8 cellular contexts compared by ENCODE assay signal in the genomic region with DNA sequence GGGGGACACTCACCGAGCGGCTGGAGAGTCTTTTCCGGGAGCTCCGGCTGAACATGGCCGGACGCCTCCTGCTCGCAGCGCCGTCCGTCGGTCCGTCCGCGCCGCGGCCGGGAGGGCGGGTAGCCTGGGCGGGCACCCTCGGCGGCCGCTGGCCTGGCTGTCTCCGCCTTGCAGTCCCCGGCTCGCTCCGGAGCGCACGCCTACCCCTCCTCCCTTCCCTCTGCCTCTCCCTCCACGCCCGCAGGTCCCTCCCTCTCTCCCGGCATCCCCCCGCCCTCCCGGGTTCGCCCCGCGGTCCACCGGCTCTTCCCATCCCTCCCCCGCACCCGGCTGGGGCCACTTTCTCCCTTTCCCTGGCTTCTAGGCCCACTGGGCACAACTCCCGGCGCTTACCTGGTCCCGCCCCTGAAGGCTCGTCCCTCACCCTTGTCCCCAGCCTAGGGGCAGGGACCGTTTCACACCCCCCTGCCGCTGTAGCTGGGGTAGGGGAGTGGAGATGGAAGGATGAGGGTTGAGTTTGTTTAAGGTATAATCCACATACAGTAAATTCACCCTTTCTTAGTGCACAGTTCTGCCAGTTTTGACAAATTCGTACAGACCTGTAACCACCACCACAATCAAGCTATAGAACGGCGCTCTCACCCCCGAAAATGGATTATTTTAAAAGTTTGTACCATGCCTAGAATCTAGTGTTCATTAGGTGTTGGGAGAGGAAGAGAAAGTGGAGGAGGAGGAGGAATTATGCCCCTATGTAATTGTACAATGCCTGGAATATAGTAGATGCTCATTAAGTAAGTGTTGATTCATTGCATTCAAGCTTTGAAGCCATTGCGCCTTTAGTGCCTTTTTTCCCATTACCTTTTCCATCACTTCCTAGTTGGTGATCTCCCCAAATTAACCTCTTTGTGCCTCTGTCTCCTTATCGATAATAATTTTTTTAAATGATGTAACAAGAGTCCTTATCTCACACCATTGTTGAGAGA.
A peak's percentile ranks its signal among the peaks of the same experiment; 100 is the strongest.
DNase-seq lines count a peak whose midpoint lies in the region; ATAC-seq and TF ChIP-seq lines count a peak whose summit lies in the region.

No MANE protein-coding gene starts in this region.

- no peak overlapping the region for H3K4me3 Mint-ChIP-seq in T-cell

- POLR2A ChIA-PET in T-cell (lab: Charles Lee) = no interaction called here

- H3K27ac ChIP-seq in coronary artery (peak overlapping the region in 1 of 2 donors; percentile 50), Karpas-422 (ENCODE audit: low read length) (no peak overlapping the region)

- no peaks in the 10 kb centered on the region for H3K36me3 ChIP-seq in Karpas-422 (ENCODE audit: insufficient read depth, low read length)

- H3K27me3 ChIP-seq in Karpas-422 (ENCODE audit: low read length) = no peaks in the 10 kb centered on the region

- H3K27ac Mint-ChIP-seq in T-cell = no peak overlapping the region

- DNase-seq in A172 (ENCODE audit: low spot score) = peak; percentile 4
- peak; percentile 58 for DNase-seq in HK-2 (ENCODE audit: unreplicated experiment)
- DNase-seq in coronary artery (ENCODE audit: low spot score) = no peak
- DNase-seq in lower leg skin (ENCODE audit: low spot score in 2 of 2) = no peak
- DNase-seq in stimulated activated naive CD8-positive, alpha-beta T cell treated with anti-CD3 and anti-CD28 coated beads, Interleukin-15, Interleukin-2, amounts not matched to agents 100 U/mL and 50 U/mL, for 24 hours = no peak
- DNase-seq in T-cell = no peak
- DNase-seq in Karpas-422 = no peak

- H3K79me2 ChIP-seq in Karpas-422 (ENCODE audit: low read length) = no peaks in the 10 kb centered on the region

- no peak overlapping the region for H2AFZ ChIP-seq in Karpas-422 (ENCODE audit: low read length)

- H3K9ac ChIP-seq in Karpas-422 (ENCODE audit: low read length) = no peak overlapping the region

- no peaks in the 10 kb centered on the region for H3K9me3 ChIP-seq in Karpas-422 (ENCODE audit: low read length)

- no peaks in the 10 kb centered on the region for H3K36me3 Mint-ChIP-seq in T-cell

- no peaks in the 10 kb centered on the region for H4K20me1 ChIP-seq in Karpas-422 (ENCODE audit: insufficient read depth, low read depth, low read length)

- H3K27me3 Mint-ChIP-seq in T-cell = peaks cover 53 to 67% of the 10 kb centered on the region in 2 donors

- no peak for TF ChIP-seq POLR2A in lower leg skin (IDR thresholded peaks at IDR 0.05)

- 15% methylated on average over 40 to 50 of the region's 51 CpGs for WGBS in lower leg skin, 2 donors

- H3K9me3 Mint-ChIP-seq in T-cell = no peaks in the 10 kb centered on the region

- intact Hi-C loops in lower leg skin (cut with DNase I; ENCODE audit: low total_unique reads) = no loop called here

- H3K4me1 Mint-ChIP-seq in T-cell = no peaks in the 10 kb centered on the region

- no peak overlapping the region for H3K4me2 ChIP-seq in Karpas-422 (ENCODE audit: low read depth, low read length, poor library complexity, severe bottlenecking)

- TF ChIP-seq CTCF in coronary artery (IDR thresholded peaks at IDR 0.05) (no peak), lower leg skin (IDR thresholded peaks at IDR 0.05) (no peak)

- no peak for ATAC-seq in stimulated activated naive CD8-positive, alpha-beta T cell treated with anti-CD3 and anti-CD28 coated beads, Interleukin-15, Interleukin-2, amounts not matched to agents 100 U/mL and 50 U/mL, for 24 hours
- ATAC-seq in HG02588 (IDR thresholded peaks at IDR 0.05; ENCODE audit: unreplicated experiment) (no peak), T-cell (replicated peaks in 1 of 4) (no peak)

- CTCF ChIA-PET in T-cell (lab: Charles Lee) = interaction anchor here in 1 of 2 donors (0.6 kb wide), 1 partner anchor 8 kb away, joined by 3 read pairs; no protein-coding TSS in a partner anchor

- no peaks in the 10 kb centered on the region for H3K9me2 ChIP-seq in Karpas-422 (replicated peaks; ENCODE audit: insufficient read depth, low read length)

- peak overlapping the region; percentile 72 for H3K4me3 ChIP-seq in coronary artery
- peak overlapping the region; percentile 29 for H3K4me3 ChIP-seq in lower leg skin (ENCODE audit: low read depth, poor library complexity, severe bottlenecking)
- no peak overlapping the region for H3K4me3 ChIP-seq in Karpas-422 (ENCODE audit: low read length)

- H3K4me1 ChIP-seq in Karpas-422 (ENCODE audit: low read length) = no peaks in the 10 kb centered on the region; the same call in 1 of the 2 replicates

Comparison
In these comparisons a context has a peak if more than half of its experiments do, and no peak if none do; other contexts are left out.
1. DNase-seq: peak in A172 (single experiment) and HK-2 (single experiment); none in coronary artery (single experiment), lower leg skin (0 of 2), stimulated activated naive CD8-positive, alpha-beta T cell treated with anti-CD3 and anti-CD28 coated beads, Interleukin-15, Interleukin-2, amounts not matched to agents 100 U/mL and 50 U/mL, for 24 hours (single experiment), T-cell (0 of 34) and Karpas-422 (single experiment).